Comparison of ENCODE assay signal across 22 cellular contexts in genomic region chr21:29726061-29726460, GRCh38.
"Had no signal": no experiment of that assay in that cellular context is flagged by ENCODE, and none has a peak within 500 bp of the region (broad histone marks: within the 10 kb centered on the region; RNA-seq: fewer than 3 reads in every experiment).

No MANE protein-coding gene starts in this region.

- H3K4me3 ChIP-seq: gastrocnemius medialis, lower lobe of right lung, pancreas, right lobe of liver, stomach, thyroid gland, vagina had no signal

- H3K27ac ChIP-seq: epithelial cell of prostate, gastrocnemius medialis, lower lobe of right lung, neutrophil, right lobe of liver, stomach, thyroid gland, vagina had no signal

- FAIRE-seq: keratinocyte had no signal

- DNase-seq: effector CD8-positive, alpha-beta T cell; endodermal cell; foreskin fibroblast; gastrocnemius medialis; head of caudate nucleus; left ventricle myocardium superior; lower lobe of right lung; natural killer cell; pancreas; right lobe of liver; stimulated activated CD4-positive, alpha-beta T cell treated with anti-CD3 and anti-CD28 coated beads, Interleukin-2, amount 100 ng/mL, for 24 hours; stimulated activated CD4-positive, alpha-beta T cell treated with anti-CD3 and anti-CD28 coated beads, Interleukin-4, amount 100 ng/mL, for 24 hours; stimulated activated naive CD4-positive, alpha-beta T cell treated with Interleukin-2 at 50 U/mL for 16 hours; stomach; thyroid gland; trophoblast cell had no signal

- H3K9me3 ChIP-seq: gastrocnemius medialis, lower lobe of right lung, neutrophil, pancreas, right lobe of liver, stomach, thyroid gland, vagina had no signal

- H3K27me3 ChIP-seq: gastrocnemius medialis, neutrophil, pancreas, right lobe of liver, stomach, thyroid gland, vagina had no signal

- ATAC-seq: esophagus mucosa; gastrocnemius medialis; left ventricle myocardium superior; lower lobe of right lung; natural killer cell; stimulated activated effector memory CD8-positive, alpha-beta T cell treated with anti-CD3 and anti-CD28 coated beads, Interleukin-12 subunit alpha, Interleukin-12 subunit beta, amount 100 ng/mL, for 72 hours had no signal

- H3K4me1 ChIP-seq: gastrocnemius medialis, lower lobe of right lung, stomach, thyroid gland, vagina had no signal

- H3K36me3 ChIP-seq: gastrocnemius medialis, lower lobe of right lung, neutrophil, pancreas, right lobe of liver, stomach, thyroid gland, vagina had no signal
